Comparison of ENCODE assay signal across 18 cellular contexts in genomic region chr12:98983647-98984046, GRCh38.
"Had no signal": no experiment of that assay in that cellular context is flagged by ENCODE, and none has a peak within 500 bp of the region (broad histone marks: within the 10 kb centered on the region; RNA-seq: fewer than 3 reads in every experiment).

No MANE protein-coding gene starts in this region.

- H3K27ac ChIP-seq: breast epithelium, heart left ventricle, tibial artery had no signal

- H3K4me1 ChIP-seq: breast epithelium, heart left ventricle, tibial artery, uterus had no signal

- H3K36me3 ChIP-seq: breast epithelium, heart left ventricle, tibial artery, uterus had no signal

- H3K4me3 ChIP-seq: breast epithelium, heart left ventricle, tibial artery, uterus had no signal

- DNase-seq: activated CD4-positive, alpha-beta T cell treated with anti-CD3 and anti-CD28 coated beads for 1 hour; activated CD4-positive, alpha-beta T cell treated with anti-CD3 and anti-CD28 coated beads, Interleukin-2, amount 50 U/mL, for 48 hours; activated gamma-delta T cell treated with Interleukin-2 at 50 U/mL for 16 hours; activated naive CD8-positive, alpha-beta T cell treated with anti-CD3 and anti-CD28 coated beads, Interleukin-2, amount 10 ng/mL, durations not matched to agents 7 days and 5 days; activated T-cell treated with anti-CD3 and anti-CD28 coated beads, Interleukin-2, amount 50 U/mL, for 4 hours; aorta; dermis blood vessel endothelial cell; endodermal cell; erythroblast; foreskin melanocyte; heart left ventricle; natural killer cell; right cardiac atrium; small intestine; tibial artery had no signal

- H3K27me3 ChIP-seq: breast epithelium, heart left ventricle, tibial artery, uterus had no signal

- H3K9me3 ChIP-seq: uterus had no signal

- ATAC-seq: activated T-cell treated with anti-CD3 and anti-CD28 coated beads, Interleukin-2, amount 50 U/mL, for 4 hours; heart left ventricle; natural killer cell; right cardiac atrium; stimulated activated effector memory CD8-positive, alpha-beta T cell treated with anti-CD3 and anti-CD28 coated beads, Interleukin-12 subunit alpha, Interleukin-12 subunit beta, amount 100 ng/mL, for 72 hours had no signal
